In the genomic region with DNA sequence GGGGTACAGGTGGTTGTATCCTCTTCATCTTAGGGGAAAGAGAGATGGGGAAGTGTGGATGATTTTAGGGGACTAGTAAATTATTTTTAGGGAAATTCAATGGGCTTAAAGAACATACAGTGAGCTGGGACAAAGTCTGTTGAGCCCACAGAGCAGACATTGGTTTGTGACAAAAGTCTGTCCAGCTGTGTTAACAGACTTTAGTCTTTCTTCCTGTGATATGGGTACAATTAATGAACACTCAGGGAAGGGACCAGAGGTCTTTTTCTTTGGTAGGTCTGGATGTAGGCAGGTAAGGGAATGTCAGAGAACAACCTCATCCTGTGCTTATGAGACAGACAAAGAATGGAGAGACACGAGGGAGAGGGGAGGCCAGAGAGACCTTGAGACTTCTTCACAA, we compare ENCODE assay signal across 22 cellular contexts. TPM values are rescaled to one million over a fixed set of nuclear protein-coding genes. Genes with fewer than 3 reads are reported as not detected.
DNase-seq lines count a peak whose midpoint lies in the region; ATAC-seq, FAIRE-seq and TF ChIP-seq lines count a peak whose summit lies in the region.
"Had no signal": no experiment of that assay in that cellular context is flagged by ENCODE, and none has a peak within 500 bp of the region (broad histone marks: within the 10 kb centered on the region; RNA-seq: fewer than 3 reads in every experiment).

No MANE protein-coding gene starts in this region.

- BruUV-seq in HepG2 (replicated peaks; lab: Mats Ljungman, UMichigan), result no TSS peak

- TF ChIP-seq EP300 in HepG2 (IDR thresholded peaks at IDR 0.05; ENCODE audit: low read depth in 2 of 2, low read length in 2 of 2) (no peak), HepG2 (CRISPR knock-in tag; IDR thresholded peaks at IDR 0.05; ENCODE audit: borderline replicate concordance) (no peak)

- no peak for FAIRE-seq in HepG2 (lab: Jason Lieb, UNC)
- FAIRE-seq: A549, GM12878, GM18507, HTR-8/SVneo had no signal

- no peaks in the 10 kb centered on the region for H3K9me2 ChIP-seq in GM23248 (ENCODE audit: insufficient read depth)

- no peak for TF ChIP-seq CTCF in VCaP (conservative IDR thresholded peaks at IDR 0.05)
- TF ChIP-seq CTCF in HepG2 (CRISPR knock-in tag; IDR thresholded peaks at IDR 0.05), result no peak
- TF ChIP-seq CTCF in gastrocnemius medialis (IDR thresholded peaks at IDR 0.05 in 4 of 5, conservative IDR thresholded peaks at IDR 0.05 in 1 of 5), result no peak

- H3K79me2 ChIP-seq in HepG2 (ENCODE audit: insufficient read depth, low read length) (no peaks in the 10 kb centered on the region), GM23248 (ENCODE audit: insufficient read depth) (no peaks in the 10 kb centered on the region)

- no peaks in the 10 kb centered on the region for H3K9me3 Mint-ChIP-seq in T-helper 2 cell treated with Interferon-gamma antibody and Interleukin-4, amounts not matched to agents 5 μg/mL and 100 μg/mL, for 36 hours
- H3K9me3 Mint-ChIP-seq: CD14-positive monocyte; CD8-positive, alpha-beta memory T cell had no signal

- in situ Hi-C loops in HepG2 (cut with HindIII; ENCODE audit: extremely low pct_ligation_motif_present, low pct_unique_long_range_greater_than_20kb), result no loop called here
- in situ Hi-C loops in GM23248 (cut with MboI), result no loop called here
- in situ Hi-C loops in gastrocnemius medialis (cut with MboI; ENCODE audit: low sequenced_read_pairs in 4 of 4), result no loop called here

- H3K4me1 ChIP-seq in HepG2 (ENCODE audit: insufficient read depth, low read length) (peaks cover 61% of the 10 kb centered on the region), GM23248 (ENCODE audit: insufficient read depth) (no peaks in the 10 kb centered on the region), gastrocnemius medialis (no peaks in the 10 kb centered on the region)

- H3K4me3 ChIP-seq in HepG2 (replicated peaks in 1 of 3; ENCODE audit: insufficient read depth in 1 of 3, low read depth in 2 of 3, low read length in 3 of 3) (no peak overlapping the region), GM23248 (no peak overlapping the region), gastrocnemius medialis (no peak overlapping the region)
- H3K4me3 ChIP-seq: A549, GM12878 had no signal

- H3K9ac ChIP-seq in HepG2 (ENCODE audit: insufficient read depth, low read depth, low read length) (no peak overlapping the region), GM23248 (no peak overlapping the region)

- peaks cover 10% of the 10 kb centered on the region for H3K4me1 Mint-ChIP-seq in T-helper 2 cell treated with Interferon-gamma antibody and Interleukin-4, amounts not matched to agents 5 μg/mL and 100 μg/mL, for 36 hours (ENCODE audit: low read depth)

- CTCF ChIA-PET in HepG2 (lab: Yijun Ruan, JAX; ENCODE audit: low intra/inter-chr PET ratio, low total read pairs), result no interaction called here

- H3K4me2 ChIP-seq in HepG2 (ENCODE audit: low read depth, low read length), result peak overlapping the region; percentile 71; the same call in 1 of the 2 replicates
- no peak overlapping the region for H3K4me2 ChIP-seq in GM23248 (ENCODE audit: unreplicated experiment)
- H3K4me2 ChIP-seq: A549 had no signal

- no peak for DNase-seq in HepG2 (ENCODE audit: low spot score)
- DNase-seq in EL, result no peak
- DNase-seq in GM23248, result no peak
- no peak for DNase-seq in gastrocnemius medialis
- DNase-seq in T-helper 2 cell treated with Interferon-gamma antibody and Interleukin-4, amounts not matched to agents 5 μg/mL and 100 μg/mL, for 36 hours (ENCODE audit: low spot score), result no peak
- DNase-seq: Caco-2; CD8-positive, alpha-beta memory T cell; DMS53; KBM-7 had no signal

- 7% methylated on average over 1 of the region's 1 CpG for WGBS in HepG2 (ENCODE audit: low lambda C conversion rate)
- 5 to 7% methylated on average over 1 of the region's 1 CpG for WGBS in GM23248 (ENCODE audit: low coverage in 1 of 2, low lambda C conversion rate in 2 of 2, missing lambda C conversion rate in 2 of 2), 2 experiments

- H3K4me3 Mint-ChIP-seq in T-helper 2 cell treated with Interferon-gamma antibody and Interleukin-4, amounts not matched to agents 5 μg/mL and 100 μg/mL, for 36 hours, result no peak overlapping the region
- H3K4me3 Mint-ChIP-seq: CD14-positive monocyte; CD8-positive, alpha-beta memory T cell had no signal

- H3K27ac Mint-ChIP-seq in T-helper 2 cell treated with Interferon-gamma antibody and Interleukin-4, amounts not matched to agents 5 μg/mL and 100 μg/mL, for 36 hours, result no peak overlapping the region
- H3K27ac Mint-ChIP-seq: CD14-positive monocyte; CD8-positive, alpha-beta memory T cell had no signal

- no peak for TF ChIP-seq RAD21 in HepG2 (CRISPR knock-in tag; IDR thresholded peaks at IDR 0.05)

- H3K36me3 Mint-ChIP-seq in T-helper 2 cell treated with Interferon-gamma antibody and Interleukin-4, amounts not matched to agents 5 μg/mL and 100 μg/mL, for 36 hours (ENCODE audit: low read depth), result no peaks in the 10 kb centered on the region
- H3K36me3 Mint-ChIP-seq: CD14-positive monocyte; CD8-positive, alpha-beta memory T cell had no signal

- no peaks in the 10 kb centered on the region for H3F3A ChIP-seq in GM23248 (ENCODE audit: insufficient read depth)

- H3K36me3 ChIP-seq in HepG2 (replicated peaks in 1 of 2; ENCODE audit: control insufficient read depth in 1 of 2, insufficient read depth in 2 of 2, low read length in 2 of 2) (no peaks in the 10 kb centered on the region), GM23248 (ENCODE audit: low read depth) (no peaks in the 10 kb centered on the region), gastrocnemius medialis (no peaks in the 10 kb centered on the region)

- H3K9me3 ChIP-seq in HepG2 (ENCODE audit: low read length), result no peaks in the 10 kb centered on the region
- H3K9me3 ChIP-seq in GM23248 (ENCODE audit: low read depth), result no peaks in the 10 kb centered on the region
- H3K9me3 ChIP-seq in gastrocnemius medialis, result no peaks in the 10 kb centered on the region
- H3K9me3 ChIP-seq: A549, Caco-2 had no signal

- H4K20me1 ChIP-seq in HepG2 (ENCODE audit: insufficient read depth, low read length), result no peaks in the 10 kb centered on the region
- H4K20me1 ChIP-seq in GM23248 (ENCODE audit: insufficient read depth), result no peaks in the 10 kb centered on the region

- no peak for TF ChIP-seq POLR2A in HepG2 (IDR thresholded peaks at IDR 0.05; ENCODE audit: insufficient read depth in 1 of 2, low read depth in 2 of 2, low read length in 2 of 2)
- TF ChIP-seq POLR2A in gastrocnemius medialis (IDR thresholded peaks at IDR 0.05), result no peak

- peak overlapping the region; percentile 48 for H3K27ac ChIP-seq in VCaP
- H3K27ac ChIP-seq in cingulate gyrus (ENCODE audit: low read depth, low read length), result peak overlapping the region; percentile 73
- H3K27ac ChIP-seq in HepG2 (ENCODE audit: extremely low read length, insufficient read depth, low read length), result no peak overlapping the region
- H3K27ac ChIP-seq in temporal lobe (ENCODE audit: low read depth, low read length), result peak overlapping the region; percentile 97
- no peak overlapping the region for H3K27ac ChIP-seq in GM23248
- no peak overlapping the region for H3K27ac ChIP-seq in gastrocnemius medialis
- H3K27ac ChIP-seq: A549 had no signal

- POLR2A ChIA-PET in HepG2 (lab: Yijun Ruan, JAX), result no interaction called here

- intact Hi-C loops in HepG2 (cut with micrococcal nuclease; ENCODE audit: unreplicated experiment), result loop anchor here (1.0 to 10.0 kb wide), 2 partner anchors 13 to 118 kb away; no protein-coding TSS in a partner anchor
- intact Hi-C loops in gastrocnemius medialis (cut with DNase I; ENCODE audit: low total_unique reads), result no loop called here

- H3K27me3 ChIP-seq in HepG2 (ENCODE audit: control insufficient read depth in 1 of 2, insufficient read depth in 2 of 2, low read length in 2 of 2) (no peaks in the 10 kb centered on the region; a peak in 1 of 5 replicates), GM23248 (replicated peaks; ENCODE audit: insufficient read depth) (peaks cover 60% of the 10 kb centered on the region), gastrocnemius medialis (no peaks in the 10 kb centered on the region)

- no peak for ATAC-seq in HepG2
- no peak for ATAC-seq in gastrocnemius medialis
- ATAC-seq: A549, GM12878, HCT116 had no signal

- peaks cover 27% of the 10 kb centered on the region for H3K27me3 Mint-ChIP-seq in T-helper 2 cell treated with Interferon-gamma antibody and Interleukin-4, amounts not matched to agents 5 μg/mL and 100 μg/mL, for 36 hours (ENCODE audit: low read depth)

- H2AFZ ChIP-seq in HepG2 (ENCODE audit: low read length) (peak overlapping the region; percentile 49), GM23248 (no peak overlapping the region)

RNA-seq across cellular contexts. Expression of gene CLRN2, which starts 2.0 kb away (rescaled TPM):
- total RNA-seq in HepG2 (2016; rRNA removed; fragmentation: Illumina TruSeq; extraction: Trizol) (not detected in 2 replicates), temporal lobe (not detected), gastrocnemius medialis (not detected)
- total RNA-seq in HepG2 (2016; cell fraction: cytosol; rRNA removed; fragmentation: Illumina TruSeq; extraction: Trizol; ENCODE audit: low read depth), result not detected in 2 replicates
- total RNA-seq in HepG2 (2016; cell fraction: insoluble cytoplasmic fraction; rRNA removed; fragmentation: Illumina TruSeq; extraction: Trizol), result not detected in 2 replicates
- total RNA-seq in HepG2 (2016; cell fraction: membrane; rRNA removed; fragmentation: Illumina TruSeq; extraction: Trizol), result not detected in 2 replicates
- not detected in 2 replicates for total RNA-seq in HepG2 (2016; cell fraction: nucleus; rRNA removed; fragmentation: Illumina TruSeq; extraction: Trizol)
- polyA plus RNA-seq in HepG2 (2011; rRNA removed) (not detected in 2 replicates), GM23248 (2016; fragmentation: Nextera tagmentation; extraction: Ambion mirVana) (not detected in 2 replicates)
- not detected in 2 replicates for polyA plus RNA-seq in HepG2 (2011; cell fraction: cytosol; rRNA removed)
- 0.31 TPM in 1 of 2 replicates, not detected in the other for polyA plus RNA-seq in HepG2 (2011; cell fraction: nucleus; rRNA removed)
- 0.27 TPM in 1 of 2 replicates, not detected in the other for polyA plus RNA-seq in HepG2 (2012)
- polyA plus RNA-seq in HepG2 (2016; cell fraction: cytosol; fragmentation: Illumina TruSeq; extraction: Trizol; ENCODE audit: low read depth), result not detected in 2 replicates
- not detected in 2 replicates for polyA plus RNA-seq in HepG2 (2016; cell fraction: insoluble cytoplasmic fraction; fragmentation: Illumina TruSeq; extraction: Trizol; ENCODE audit: low read depth)
- polyA plus RNA-seq in HepG2 (2016; cell fraction: membrane; fragmentation: Illumina TruSeq; extraction: Trizol; ENCODE audit: low read depth), result not detected in 2 replicates
- not detected in 2 replicates for polyA plus RNA-seq in HepG2 (2016; cell fraction: nucleus; fragmentation: Illumina TruSeq; extraction: Trizol; ENCODE audit: insufficient read depth, low read depth)
- not detected in 2 replicates for polyA minus RNA-seq in HepG2 (2011; rRNA and poly(A)+ RNA removed; ENCODE audit: low replicate concordance)
- not detected in 2 replicates for polyA minus RNA-seq in HepG2 (2011; cell fraction: cytosol; rRNA and poly(A)+ RNA removed)
- polyA minus RNA-seq in HepG2 (2011; cell fraction: nucleus; rRNA and poly(A)+ RNA removed), result not detected in 2 replicates
- not detected in 2 replicates for total RNA-seq in GM23248 (2014; rRNA removed; shearing (Covaris generic))
- total RNA-seq: Caco-2; CD8-positive, alpha-beta memory T cell; G401; GM12878; H4 had no signal
- polyA plus RNA-seq: A549; AG04450; BJ; CD14-positive monocyte; CD8-positive, alpha-beta memory T cell; GM12878 had no signal

RNA-seq across cellular contexts. Expression of gene QDPR, which starts 5.1 kb away (rescaled TPM):
- total RNA-seq in HepG2 (2016; rRNA removed; fragmentation: Illumina TruSeq; extraction: Trizol), result 9.9 and 32.4 TPM in 2 replicates
- 5.2 and 5.9 TPM in 2 replicates for total RNA-seq in HepG2 (2016; cell fraction: cytosol; rRNA removed; fragmentation: Illumina TruSeq; extraction: Trizol; ENCODE audit: low read depth)
- total RNA-seq in HepG2 (2016; cell fraction: insoluble cytoplasmic fraction; rRNA removed; fragmentation: Illumina TruSeq; extraction: Trizol), result 10.8 and 29.3 TPM in 2 replicates
- total RNA-seq in HepG2 (2016; cell fraction: membrane; rRNA removed; fragmentation: Illumina TruSeq; extraction: Trizol), result 21.9 and 22.0 TPM in 2 replicates
- total RNA-seq in HepG2 (2016; cell fraction: nucleus; rRNA removed; fragmentation: Illumina TruSeq; extraction: Trizol), result 16.5 and 17.7 TPM in 2 replicates
- polyA plus RNA-seq in HepG2 (2011; rRNA removed), result 84.0 and 95.5 TPM in 2 replicates
- polyA plus RNA-seq in HepG2 (2011; cell fraction: cytosol; rRNA removed), result 88.8 and 113 TPM in 2 replicates
- 38.4 and 46.2 TPM in 2 replicates for polyA plus RNA-seq in HepG2 (2011; cell fraction: nucleus; rRNA removed)
- 78.4 and 108 TPM in 2 replicates for polyA plus RNA-seq in HepG2 (2012)
- polyA plus RNA-seq in HepG2 (2016; cell fraction: cytosol; fragmentation: Illumina TruSeq; extraction: Trizol; ENCODE audit: low read depth), result 28.6 and 35.0 TPM in 2 replicates
- polyA plus RNA-seq in HepG2 (2016; cell fraction: insoluble cytoplasmic fraction; fragmentation: Illumina TruSeq; extraction: Trizol; ENCODE audit: low read depth), result 102 and 112 TPM in 2 replicates
- polyA plus RNA-seq in HepG2 (2016; cell fraction: membrane; fragmentation: Illumina TruSeq; extraction: Trizol; ENCODE audit: low read depth), result 43.5 and 45.2 TPM in 2 replicates
- polyA plus RNA-seq in HepG2 (2016; cell fraction: nucleus; fragmentation: Illumina TruSeq; extraction: Trizol; ENCODE audit: insufficient read depth, low read depth), result 50.5 and 56.3 TPM in 2 replicates
- polyA minus RNA-seq in HepG2 (2011; rRNA and poly(A)+ RNA removed; ENCODE audit: low replicate concordance), result 32.0 and 89.7 TPM in 2 replicates
- polyA minus RNA-seq in HepG2 (2011; cell fraction: cytosol; rRNA and poly(A)+ RNA removed), result 39.3 and 42.6 TPM in 2 replicates
- 66.9 and 70.4 TPM in 2 replicates for polyA minus RNA-seq in HepG2 (2011; cell fraction: nucleus; rRNA and poly(A)+ RNA removed)
- 36.4 TPM for total RNA-seq in temporal lobe
- total RNA-seq in GM23248 (2014; rRNA removed; shearing (Covaris generic)), result 13.9 and 20.4 TPM in 2 replicates
- 40.4 and 40.5 TPM in 2 replicates for polyA plus RNA-seq in GM23248 (2016; fragmentation: Nextera tagmentation; extraction: Ambion mirVana)
- 10 to 100 TPM in 1 of 4 donors, 1 to 10 TPM in 3; 6.9 to 15.6 (median 9.1) TPM for total RNA-seq in gastrocnemius medialis

Comparison
In these comparisons a context has a peak if more than half of its experiments do, and no peak if none do; other contexts are left out.
1. H3K27ac ChIP-seq: peak in VCaP (single experiment), cingulate gyrus (single experiment) and temporal lobe (single experiment); none in HepG2 (single experiment), GM23248 (single experiment) and gastrocnemius medialis (0 of 4).